10 cellular contexts compared by ENCODE assay signal in the genomic region with DNA sequence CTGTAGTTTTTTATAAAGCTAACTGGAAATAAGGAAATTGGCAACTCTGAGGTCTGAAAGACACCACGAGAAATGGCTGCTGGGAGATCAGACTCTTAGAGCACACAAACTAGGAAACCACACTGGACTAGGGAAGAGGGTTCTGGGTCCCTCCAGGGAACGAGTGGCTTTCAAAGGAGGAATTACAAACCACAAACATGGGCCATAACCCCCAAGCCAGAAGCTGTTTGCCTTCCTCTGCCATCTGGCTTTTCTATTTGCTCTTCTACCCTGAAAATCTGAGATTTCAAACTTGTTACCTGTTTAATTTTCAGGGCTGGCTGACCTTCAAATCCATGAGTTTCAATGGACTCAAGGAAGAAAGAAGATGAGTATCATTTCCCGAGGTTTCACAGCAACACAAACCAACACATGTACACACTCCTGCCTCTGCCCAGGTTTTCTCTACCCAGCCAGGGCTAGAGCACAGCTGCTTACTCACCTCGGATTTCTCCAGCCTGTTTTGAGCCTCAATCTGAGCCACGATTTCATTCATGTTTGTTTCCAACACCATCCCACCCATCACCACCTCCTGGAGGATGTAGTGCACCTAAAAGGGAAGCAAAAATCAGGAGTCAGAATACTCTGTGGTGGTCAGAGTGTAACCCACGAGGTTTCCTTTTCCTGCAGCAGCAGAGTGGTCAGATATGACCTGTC. TPM values are rescaled to one million over a fixed set of nuclear protein-coding genes. Genes with fewer than 3 reads are reported as not detected.
A peak's percentile ranks its signal among the peaks of the same experiment; 100 is the strongest.
DNase-seq lines count a peak whose midpoint lies in the region; ATAC-seq and TF ChIP-seq lines count a peak whose summit lies in the region.
"Had no signal": no experiment of that assay in that cellular context is flagged by ENCODE, and none has a peak within 500 bp of the region (broad histone marks: within the 10 kb centered on the region; RNA-seq: fewer than 3 reads in every experiment).

No MANE protein-coding gene starts in this region.

- peak overlapping the region; percentile 20; the same call in 1 of the 2 replicates for H3K4me2 ChIP-seq in HCT116 (ENCODE audit: low read length)

- H3K27ac ChIP-seq in HCT116 (ENCODE audit: low read depth, low read length) (peak overlapping the region; percentile 47; the same call in 1 of the 2 replicates), heart left ventricle (peak overlapping the region in 9 of 12 donors; percentile 8 to 87 (median 60)), stomach (peak overlapping the region in 4 of 5 donors; percentile 50 to 83 (median 72))

- DNase-seq in HCT116 (ENCODE audit: low read depth, low spot score), result no peak
- DNase-seq in activated naive CD8-positive, alpha-beta T cell treated with anti-CD3 and anti-CD28 coated beads, Interleukin-2, amount 50 U/mL, for 24 hours, result no peak
- no peak for DNase-seq in heart left ventricle
- no peak for DNase-seq in stomach
- DNase-seq in RKO (ENCODE audit: low spot score), result no peak
- no peak for DNase-seq in activated CD4-positive, alpha-beta T cell treated with anti-CD3 and anti-CD28 coated beads for 1 hour
- DNase-seq in Calu3, result no peak
- DNase-seq: NCI-H1694; stimulated activated naive CD4-positive, alpha-beta T cell treated with Interleukin-2 at 50 U/mL for 16 hours had no signal

- CTCF ChIA-PET in HCT116 (lab: Charles Lee) (no interaction called here), Calu3 (lab: Charles Lee) (interaction anchor here (0.6 kb wide), 2 partner anchors 55 to 140 kb away, joined by 5 to 7 read pairs; no protein-coding TSS in a partner anchor)

- RAD21 ChIA-PET in HCT116 (lab: Charles Lee; ENCODE audit: low non-redundant PET in 1 of 2, low total read pairs in 2 of 2, uncharacterized antibody in 2 of 2, unreplicated experiment in 2 of 2), result no interaction called here

- ATAC-seq in HCT116, result no peak
- no peak for ATAC-seq in activated naive CD8-positive, alpha-beta T cell treated with anti-CD3 and anti-CD28 coated beads, Interleukin-2, amount 50 U/mL, for 24 hours
- ATAC-seq in heart left ventricle, result peak in 2 of 4 donors; percentile 8 to 23
- ATAC-seq in HG03378 (IDR thresholded peaks at IDR 0.05; ENCODE audit: unreplicated experiment), result no peak

- H3K27me3 ChIP-seq in HCT116 (ENCODE audit: insufficient read depth, low read length), result no peaks in the 10 kb centered on the region
- no peaks in the 10 kb centered on the region for H3K27me3 ChIP-seq in heart left ventricle
- no peaks in the 10 kb centered on the region for H3K27me3 ChIP-seq in stomach

- H3K9me3 Mint-ChIP-seq in activated naive CD8-positive, alpha-beta T cell treated with anti-CD3 and anti-CD28 coated beads, Interleukin-2, amount 50 U/mL, for 24 hours, result no peaks in the 10 kb centered on the region
- H3K9me3 Mint-ChIP-seq in Calu3 (ENCODE audit: low read depth, unreplicated experiment), result no peaks in the 10 kb centered on the region

- peaks cover 14 to 20% of the 10 kb centered on the region in 2 experiments for H3K36me3 ChIP-seq in HCT116 (ENCODE audit: control insufficient read depth in 1 of 2, insufficient read depth in 2 of 2, low read length in 2 of 2)
- H3K36me3 ChIP-seq in heart left ventricle, result peaks cover 7 to 69% (median 48%) of the 10 kb centered on the region in 9 donors
- H3K36me3 ChIP-seq in stomach, result peaks cover 33 to 87% (median 67%) of the 10 kb centered on the region in 4 donors

- peaks cover 9% of the 10 kb centered on the region for H3K4me1 Mint-ChIP-seq in activated naive CD8-positive, alpha-beta T cell treated with anti-CD3 and anti-CD28 coated beads, Interleukin-2, amount 50 U/mL, for 24 hours
- no peaks in the 10 kb centered on the region for H3K4me1 Mint-ChIP-seq in Calu3 (ENCODE audit: low read depth, unreplicated experiment)

- POLR2A ChIA-PET in HCT116 (lab: Charles Lee), result no interaction called here

- H3K27me3 Mint-ChIP-seq in activated naive CD8-positive, alpha-beta T cell treated with anti-CD3 and anti-CD28 coated beads, Interleukin-2, amount 50 U/mL, for 24 hours, result no peaks in the 10 kb centered on the region
- H3K27me3 Mint-ChIP-seq in Calu3 (ENCODE audit: unreplicated experiment), result no peaks in the 10 kb centered on the region

- TF ChIP-seq CTCF in HCT116 (IDR thresholded peaks at IDR 0.05 in 2 of 3, conservative IDR thresholded peaks at IDR 0.05 in 1 of 3; ENCODE audit: borderline replicate concordance in 1 of 3, insufficient read depth in 1 of 3, low read depth in 2 of 3, low read length in 2 of 3) (no peak), heart left ventricle (IDR thresholded peaks at IDR 0.05) (no peak), stomach (IDR thresholded peaks at IDR 0.05) (no peak), Calu3 (IDR thresholded peaks at IDR 0.05; ENCODE audit: unreplicated experiment) (no peak)

- no peak overlapping the region for H3K4me3 ChIP-seq in HCT116 (replicated peaks in 1 of 2; ENCODE audit: low read depth in 1 of 2, low read length in 2 of 2)
- no peak overlapping the region for H3K4me3 ChIP-seq in heart left ventricle
- H3K4me3 ChIP-seq in stomach, result no peak overlapping the region

- no peaks in the 10 kb centered on the region for H3K9me2 ChIP-seq in HCT116 (ENCODE audit: insufficient read depth)

- TF ChIP-seq POLR2A in HCT116 (IDR thresholded peaks at IDR 0.05; ENCODE audit: borderline replicate concordance, extremely low read depth, insufficient read depth, insufficient read length), result no peak
- no peak for TF ChIP-seq POLR2A in heart left ventricle (IDR thresholded peaks at IDR 0.05)
- TF ChIP-seq POLR2A in stomach (IDR thresholded peaks at IDR 0.05), result no peak

- TF ChIP-seq RAD21 in HCT116 (IDR thresholded peaks at IDR 0.05; ENCODE audit: low read depth), result no peak

- 0 out of 2 replicates have a peak, but pooled peaks cover 3% of the 10 kb centered on the region for H3K79me2 ChIP-seq in HCT116 (ENCODE audit: insufficient read depth, low read length)

- H3K4me3 Mint-ChIP-seq in activated naive CD8-positive, alpha-beta T cell treated with anti-CD3 and anti-CD28 coated beads, Interleukin-2, amount 50 U/mL, for 24 hours, result no peak overlapping the region
- no peak overlapping the region for H3K4me3 Mint-ChIP-seq in Calu3 (ENCODE audit: low read depth, unreplicated experiment)

- intact Hi-C loops in HCT116 (cut with micrococcal nuclease) (no loop called here), heart left ventricle (cut with DNase I) (no loop called here), stomach (cut with DNase I; ENCODE audit: low total_unique reads) (no loop called here), Calu3 (cut with micrococcal nuclease; ENCODE audit: unreplicated experiment) (no loop called here)

- H3K4me1 ChIP-seq in HCT116 (ENCODE audit: control insufficient read depth in 1 of 2, insufficient read depth in 2 of 2, low read length in 2 of 2), result peaks cover 2 to 20% of the 10 kb centered on the region in 2 experiments; a peak in 2 of 4 replicates
- H3K4me1 ChIP-seq in heart left ventricle, result peaks cover 0 to 63% (median 8%) of the 10 kb centered on the region in 12 donors
- H3K4me1 ChIP-seq in stomach, result peaks cover 0 to 46% (median 9%) of the 10 kb centered on the region in 4 donors

- no peak overlapping the region for H2AFZ ChIP-seq in HCT116 (ENCODE audit: low read depth, low read length, poor library complexity, severe bottlenecking)

- BruUV-seq in HCT116 (replicated peaks; lab: Mats Ljungman, UMichigan) (no TSS peak), Calu3 (replicated peaks; lab: Mats Ljungman, UMichigan) (no TSS peak)

- H3K27ac Mint-ChIP-seq in activated naive CD8-positive, alpha-beta T cell treated with anti-CD3 and anti-CD28 coated beads, Interleukin-2, amount 50 U/mL, for 24 hours, result peak overlapping the region; percentile 36
- no peak overlapping the region for H3K27ac Mint-ChIP-seq in Calu3 (ENCODE audit: unreplicated experiment)

- no peak for TF ChIP-seq EP300 in stomach (IDR thresholded peaks at IDR 0.05)

- 56 to 82% (median 64%) methylated on average over 6 of the region's 6 CpGs for WGBS in heart left ventricle, 4 donors
- 41 to 50% (median 44%) methylated on average over 6 of the region's 6 CpGs for WGBS in stomach, 5 donors

- H4K20me1 ChIP-seq in HCT116 (ENCODE audit: insufficient read depth), result no peaks in the 10 kb centered on the region

- H3K9me3 ChIP-seq in HCT116 (ENCODE audit: control insufficient read depth in 1 of 2, insufficient read depth in 1 of 2, low read depth in 1 of 2, low read length in 2 of 2) (no peaks in the 10 kb centered on the region), heart left ventricle (no peaks in the 10 kb centered on the region), stomach (no peaks in the 10 kb centered on the region)

- H3K9ac ChIP-seq in HCT116 (ENCODE audit: low read length), result no peak overlapping the region; the same call in 1 of the 2 replicates

- H3K36me3 Mint-ChIP-seq in activated naive CD8-positive, alpha-beta T cell treated with anti-CD3 and anti-CD28 coated beads, Interleukin-2, amount 50 U/mL, for 24 hours (ENCODE audit: low read depth), result peaks cover 14% of the 10 kb centered on the region
- peaks cover 12% of the 10 kb centered on the region for H3K36me3 Mint-ChIP-seq in Calu3 (ENCODE audit: insufficient read depth, unreplicated experiment)

TF ChIP-seq in HCT116, 20 proteins besides CTCF, POLR2A, EP300 and RAD21:
- TF ChIP-seq EZH2phosphoT487 (IDR thresholded peaks at IDR 0.05; ENCODE audit: borderline replicate concordance), result no peak
- no peak for TF ChIP-seq ZNF274 (IDR thresholded peaks at IDR 0.05; ENCODE audit: low read depth, low read length)
- no peak for TF ChIP-seq ZFX (IDR thresholded peaks at IDR 0.05)

RNA-seq across cellular contexts. Expression of gene ANPEP, which starts 22.6 kb away (rescaled TPM):
- 1.5 TPM for total RNA-seq in HCT116 (2021; ENCODE audit: unreplicated experiment)
- 0.26 and 0.29 TPM in 2 replicates for polyA plus RNA-seq in HCT116 (2012)
- total RNA-seq in heart left ventricle, result 10 to 100 TPM in 3 of 9 donors, 1 to 10 TPM in 6; 1.1 to 37.6 (median 6.7) TPM
- polyA plus RNA-seq in heart left ventricle, result 1 to 10 TPM; 4.6 to 9.2 TPM
- 10 to 100 TPM in 2 of 5 donors, 1 to 10 TPM in 2, under 1 TPM in 1; 0.89 to 41.7 (median 5.2) TPM for total RNA-seq in stomach
- 1 to 10 TPM; 1.9 to 7.2 (median 5.7) TPM for polyA plus RNA-seq in stomach
- 0.68 and 1.8 TPM in 2 replicates for total RNA-seq in Calu3 (2022)

RNA-seq across cellular contexts. Expression of gene AP3S2, which starts 56.5 kb away (rescaled TPM):
- total RNA-seq in HCT116 (2021; ENCODE audit: unreplicated experiment), result 23.3 TPM
- polyA plus RNA-seq in HCT116 (2012), result 10.8 and 15.9 TPM in 2 replicates
- 10 to 100 TPM; 37.1 to 64.6 (median 43.3) TPM for total RNA-seq in heart left ventricle
- polyA plus RNA-seq in heart left ventricle, result 10 to 100 TPM; 15.4 to 42.1 TPM
- 10 to 100 TPM; 14.6 to 90.4 (median 34.5) TPM for total RNA-seq in stomach
- polyA plus RNA-seq in stomach, result 10 to 100 TPM in 2 of 3 donors, 1 to 10 TPM in 1; 8.4 to 24.7 (median 23.2) TPM
- 46.2 and 51.9 TPM in 2 replicates for total RNA-seq in Calu3 (2022)
